In the genomic region with DNA sequence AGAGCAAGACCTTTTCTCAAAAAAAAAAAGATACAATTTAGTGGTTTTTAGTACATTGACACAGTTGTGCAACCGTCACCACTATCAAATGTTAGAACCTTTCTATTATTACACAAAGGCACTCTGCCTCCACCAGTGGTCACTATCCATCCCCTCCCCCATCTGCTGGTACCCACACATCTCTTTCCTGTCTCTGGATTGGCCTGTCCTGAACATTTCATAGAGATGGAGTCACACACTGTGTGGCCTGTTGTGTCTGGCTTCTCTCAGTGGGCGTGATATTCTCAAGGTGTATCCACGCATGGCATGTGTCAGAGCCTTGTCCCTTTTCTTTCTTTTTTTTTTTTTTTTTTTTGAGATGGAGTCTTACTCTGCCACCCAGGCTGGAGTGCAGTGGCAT, we compare ENCODE assay signal across 20 cellular contexts. TPM values are rescaled to one million over a fixed set of nuclear protein-coding genes. Genes with fewer than 3 reads are reported as not detected.
A peak's percentile ranks its signal among the peaks of the same experiment; 100 is the strongest.
DNase-seq lines count a peak whose midpoint lies in the region; TF ChIP-seq lines count a peak whose summit lies in the region.
"Had no signal": no experiment of that assay in that cellular context is flagged by ENCODE, and none has a peak within 500 bp of the region (broad histone marks: within the 10 kb centered on the region; RNA-seq: fewer than 3 reads in every experiment).

No MANE protein-coding gene starts in this region.

- H3K27me3 ChIP-seq in adipocyte (replicated peaks; ENCODE audit: control insufficient read depth, insufficient read depth, low read length) (no peaks in the 10 kb centered on the region), neutrophil (no peaks in the 10 kb centered on the region)
- H3K27me3 ChIP-seq: heart right ventricle, neural progenitor cell, transverse colon had no signal

- H3K4me1 ChIP-seq in adipocyte (ENCODE audit: control insufficient read depth, insufficient read depth, low read length) (peaks cover 40% of the 10 kb centered on the region), neutrophil (ENCODE audit: control insufficient read depth in 1 of 2, insufficient read depth in 1 of 2, low read depth in 1 of 2, low read length in 1 of 2) (peaks cover 51 to 61% of the 10 kb centered on the region in 2 experiments)
- H3K4me1 ChIP-seq: HAP-1 had no signal

- H3K9ac ChIP-seq in adipocyte (ENCODE audit: low read length), result no peak overlapping the region
- H3K9ac ChIP-seq: neural progenitor cell had no signal

- peaks cover 1% of the 10 kb centered on the region for H3K36me3 Mint-ChIP-seq in mesothelial cell of epicardium
- H3K36me3 Mint-ChIP-seq: WTC11 had no signal

- DNase-seq in AG10803 (ENCODE audit: low read depth) (peak; percentile 43), LHCN-M2 (ENCODE audit: low read depth) (peak; percentile 64), adipocyte (ENCODE audit: low read depth) (peak; percentile 17), mesothelial cell of epicardium (ENCODE audit: low spot score in 2 of 2, unreplicated experiment in 2 of 2) (no peak), superior temporal gyrus (ENCODE audit: extremely low spot score) (no peak), activated T-cell treated with anti-CD3 and anti-CD28 coated beads for 4 hours (no peak), SW480 (ENCODE audit: low spot score) (no peak)
- DNase-seq: heart right ventricle; left ventricle myocardium inferior; NCI-H1436; NCI-H2107; NCI-H510A; stimulated activated naive CD8-positive, alpha-beta T cell treated with anti-CD3 and anti-CD28 coated beads, Interleukin-15, amount 100 ng/mL, for 72 hours; transverse colon had no signal

- no peaks in the 10 kb centered on the region for H3K9me3 Mint-ChIP-seq in mesothelial cell of epicardium
- H3K9me3 Mint-ChIP-seq: neural progenitor cell; stimulated activated naive CD8-positive, alpha-beta T cell treated with anti-CD3 and anti-CD28 coated beads, Interleukin-15, amount 100 ng/mL, for 72 hours; WTC11 had no signal

- H3K27ac Mint-ChIP-seq in mesothelial cell of epicardium, result no peak overlapping the region
- H3K27ac Mint-ChIP-seq: neural progenitor cell, WTC11 had no signal

- H3K9me3 ChIP-seq in adipocyte (ENCODE audit: control insufficient read depth, low read length) (no peaks in the 10 kb centered on the region), neutrophil (no peaks in the 10 kb centered on the region)
- H3K9me3 ChIP-seq: HAP-1, heart right ventricle, left ventricle myocardium inferior, transverse colon had no signal

- peaks cover 37% of the 10 kb centered on the region for H3K4me1 Mint-ChIP-seq in mesothelial cell of epicardium

- H3K4me3 Mint-ChIP-seq in mesothelial cell of epicardium, result no peak overlapping the region
- H3K4me3 Mint-ChIP-seq: neural progenitor cell; stimulated activated naive CD8-positive, alpha-beta T cell treated with anti-CD3 and anti-CD28 coated beads, Interleukin-15, amount 100 ng/mL, for 72 hours; WTC11 had no signal

- no peak for TF ChIP-seq CTCF in AG10803 (conservative IDR thresholded peaks at IDR 0.05; ENCODE audit: low read length)
- TF ChIP-seq CTCF in neutrophil (IDR thresholded peaks at IDR 0.05), result no peak
- no peak for TF ChIP-seq CTCF in mesothelial cell of epicardium (IDR thresholded peaks at IDR 0.05; ENCODE audit: unreplicated experiment)

- H3K27me3 Mint-ChIP-seq in mesothelial cell of epicardium (ENCODE audit: low read depth), result no peaks in the 10 kb centered on the region
- H3K27me3 Mint-ChIP-seq: stimulated activated naive CD8-positive, alpha-beta T cell treated with anti-CD3 and anti-CD28 coated beads, Interleukin-15, amount 100 ng/mL, for 72 hours had no signal

- peak overlapping the region; percentile 97 for H3K27ac ChIP-seq in neutrophil
- H3K27ac ChIP-seq: C4-2B, coronary artery, neural progenitor cell had no signal

- H3K36me3 ChIP-seq in adipocyte (ENCODE audit: control insufficient read depth, insufficient read depth, low read length, severe bottlenecking) (no peaks in the 10 kb centered on the region), neutrophil (peaks cover 25% of the 10 kb centered on the region)
- H3K36me3 ChIP-seq: neural progenitor cell, transverse colon had no signal

- no peak overlapping the region for H3K4me3 ChIP-seq in AG10803 (ENCODE audit: low read length)
- H3K4me3 ChIP-seq in adipocyte (ENCODE audit: low read length), result no peak overlapping the region
- H3K4me3 ChIP-seq in neutrophil (ENCODE audit: low read depth in 1 of 2, low read length in 1 of 2), result no peak overlapping the region
- H3K4me3 ChIP-seq: coronary artery, HAP-1, heart right ventricle, left ventricle myocardium inferior, neural progenitor cell, transverse colon had no signal

RNA-seq across cellular contexts. Expression of a gene that starts 11.2 kb away (rescaled TPM):
- total RNA-seq in LHCN-M2 (2014; rRNA removed), result 15.0 and 15.8 TPM in 2 replicates
- 17.9 TPM for polyA plus RNA-seq in LHCN-M2 (2012)
- 71.6 to 80.5 TPM (median 74.0 TPM) in 3 replicates for total RNA-seq in mesothelial cell of epicardium

Comparison
In these comparisons a context has a peak if more than half of its experiments do, and no peak if none do; other contexts are left out.
1. DNase-seq: peak in AG10803 (single experiment), LHCN-M2 (single experiment) and adipocyte (single experiment); none in mesothelial cell of epicardium (0 of 2), superior temporal gyrus (single experiment), activated T-cell treated with anti-CD3 and anti-CD28 coated beads for 4 hours (single experiment) and SW480 (single experiment).